8 cellular contexts compared by ENCODE assay signal in the genomic region with DNA sequence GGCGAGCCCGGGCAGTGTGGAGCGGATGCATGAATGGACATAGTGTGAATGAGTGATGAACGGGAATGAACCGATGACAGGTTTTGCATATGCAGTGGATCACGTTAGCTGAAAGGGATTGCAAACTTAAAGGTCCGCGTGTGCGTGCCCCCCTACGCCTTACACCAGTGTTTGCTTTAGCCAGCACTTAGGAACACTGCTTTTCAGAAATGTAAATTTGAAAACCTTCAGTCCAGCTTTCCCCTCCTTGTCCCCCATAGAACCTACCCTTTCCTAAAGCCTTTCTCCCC. TPM values are rescaled to one million over a fixed set of nuclear protein-coding genes. Genes with fewer than 3 reads are reported as not detected.
DNase-seq lines count a peak whose midpoint lies in the region; ATAC-seq and TF ChIP-seq lines count a peak whose summit lies in the region.

No MANE protein-coding gene starts in this region.

- WGBS in liver: 1% methylated on average over 10 of the region's 10 CpGs

- H3K79me2 ChIP-seq in DOHH2 (ENCODE audit: control insufficient read depth, low read length): peaks cover 38% of the 10 kb centered on the region

- H3K9ac ChIP-seq in adipocyte (ENCODE audit: low read length) (peak overlapping the region; percentile 86), liver (ENCODE audit: low read depth in 1 of 2, low read length in 2 of 2) (peak overlapping the region; percentile 10 to 55)

- H3K9me3 ChIP-seq in DOHH2 (ENCODE audit: control insufficient read depth, insufficient read depth, low read length) (no peaks in the 10 kb centered on the region), adipocyte (ENCODE audit: control insufficient read depth, low read length) (no peaks in the 10 kb centered on the region), liver (ENCODE audit: control insufficient read depth in 4 of 4, low read length in 3 of 4) (no peaks in the 10 kb centered on the region), upper lobe of right lung (no peaks in the 10 kb centered on the region)

- H3K4me1 ChIP-seq in DOHH2 (ENCODE audit: control insufficient read depth, low read length): peaks cover 20% of the 10 kb centered on the region
- H3K4me1 ChIP-seq in adipocyte (ENCODE audit: control insufficient read depth, insufficient read depth, low read length): peaks cover 18% of the 10 kb centered on the region
- H3K4me1 ChIP-seq in liver (ENCODE audit: control insufficient read depth in 4 of 4, insufficient read depth in 4 of 4, low read length in 3 of 4): peaks cover 8 to 70% (median 37%) of the 10 kb centered on the region in 4 donors
- peaks cover 24% of the 10 kb centered on the region for H3K4me1 ChIP-seq in upper lobe of right lung

- ATAC-seq in HG02938 (IDR thresholded peaks at IDR 0.05; ENCODE audit: unreplicated experiment) (peak; percentile 58), upper lobe of right lung (no peak), GM18909 (IDR thresholded peaks at IDR 0.05; ENCODE audit: poor library complexity, unreplicated experiment) (no peak)

- H3K36me3 ChIP-seq in DOHH2 (ENCODE audit: control insufficient read depth, low read length): peaks cover 46% of the 10 kb centered on the region
- peaks cover 29% of the 10 kb centered on the region for H3K36me3 ChIP-seq in adipocyte (ENCODE audit: control insufficient read depth, insufficient read depth, low read length, severe bottlenecking)
- peaks cover 0 to 1% (median 0%) of the 10 kb centered on the region in 4 donors for H3K36me3 ChIP-seq in liver (ENCODE audit: control insufficient read depth in 4 of 4, insufficient read depth in 3 of 4, low read depth in 1 of 4, low read length in 3 of 4)
- no peaks in the 10 kb centered on the region for H3K36me3 ChIP-seq in upper lobe of right lung

- H4K20me1 ChIP-seq in DOHH2 (ENCODE audit: control insufficient read depth, insufficient read depth, low read depth, low read length): 0 out of 2 replicates have a peak, but pooled peaks cover 4% of the 10 kb centered on the region

- no peaks in the 10 kb centered on the region for H3K9me2 ChIP-seq in DOHH2 (replicated peaks; ENCODE audit: control insufficient read depth, low read length)

- peak overlapping the region; percentile 95 for H3K27ac ChIP-seq in DOHH2 (ENCODE audit: low read depth, low read length)
- H3K27ac ChIP-seq in liver (ENCODE audit: low read depth in 1 of 2, low read length in 2 of 2): peak overlapping the region; percentile 69 to 79
- H3K27ac ChIP-seq in upper lobe of right lung: no peak overlapping the region

- TF ChIP-seq CTCF in DOHH2 (IDR thresholded peaks at IDR 0.05; ENCODE audit: low read depth, low read length, poor library complexity, severe bottlenecking) (no peak), liver (IDR thresholded peaks at IDR 0.05; ENCODE audit: low read depth, low read length, missing input control) (no peak), upper lobe of right lung (IDR thresholded peaks at IDR 0.05) (no peak), GM10266 (IDR thresholded peaks at IDR 0.05; ENCODE audit: control insufficient read depth, insufficient read depth, low read depth, missing control alignments) (no peak)

- no peak for TF ChIP-seq RAD21 in liver (IDR thresholded peaks at IDR 0.05)

- H3F3A ChIP-seq in DOHH2 (ENCODE audit: control insufficient read depth, insufficient read depth): peaks cover 3% of the 10 kb centered on the region; the same call in 1 of the 2 replicates

- H3K4me2 ChIP-seq in DOHH2 (ENCODE audit: low read length): peak overlapping the region; percentile 96

- intact Hi-C loops in upper lobe of right lung (cut with DNase I): no loop called here

- no peaks in the 10 kb centered on the region for H3K27me3 ChIP-seq in DOHH2 (ENCODE audit: control insufficient read depth, low read length)
- H3K27me3 ChIP-seq in adipocyte (replicated peaks; ENCODE audit: control insufficient read depth, insufficient read depth, low read length): peaks cover 5% of the 10 kb centered on the region
- H3K27me3 ChIP-seq in liver (ENCODE audit: control insufficient read depth in 4 of 4, insufficient read depth in 4 of 4, low read length in 3 of 4): no peaks in the 10 kb centered on the region
- H3K27me3 ChIP-seq in upper lobe of right lung: peaks cover 27% of the 10 kb centered on the region

- no peak for DNase-seq in adipocyte (ENCODE audit: low read depth)
- no peak for DNase-seq in upper lobe of right lung
- no peak for DNase-seq in GM10266 (ENCODE audit: extremely low spot score)
- DNase-seq in SHP77 (lab: John Stamatoyannopoulos, UW): no peak

- peak overlapping the region; percentile 99 for H3K4me3 ChIP-seq in DOHH2 (ENCODE audit: low read length)
- H3K4me3 ChIP-seq in adipocyte (ENCODE audit: low read length): peak overlapping the region; percentile 90
- H3K4me3 ChIP-seq in liver (ENCODE audit: low read depth in 1 of 3, low read length in 3 of 3): peak overlapping the region; percentile 70 to 83 (median 80)
- H3K4me3 ChIP-seq in upper lobe of right lung: peak overlapping the region; percentile 66

TF ChIP-seq in liver, 16 proteins besides CTCF, POLR2A, EP300 and RAD21:
- TF ChIP-seq EGR1 (IDR thresholded peaks at IDR 0.05; ENCODE audit: low read depth in 2 of 2): no peak
- no peak for TF ChIP-seq HNF4A (conservative IDR thresholded peaks at IDR 0.05)
- no peak for TF ChIP-seq TAF1 (conservative IDR thresholded peaks at IDR 0.05)
- TF ChIP-seq NR2F2 (IDR thresholded peaks at IDR 0.05): no peak
- no peak for TF ChIP-seq JUND (IDR thresholded peaks at IDR 0.05)
- no peak for TF ChIP-seq RXRA (IDR thresholded peaks at IDR 0.05)
- no peak for TF ChIP-seq YY1 (IDR thresholded peaks at IDR 0.05)
- no peak for TF ChIP-seq FOXA2 (IDR thresholded peaks at IDR 0.05)

RNA-seq across cellular contexts. Expression of gene PSAT1, which starts 0.7 kb away (rescaled TPM):
- total RNA-seq in liver (10 to 100 TPM; 28.0 to 57.1 TPM), upper lobe of right lung (8.2 TPM)
- 100 to 1,000 TPM in 1 of 2 donors, 10 to 100 TPM in 1; 76.5 to 156 TPM for polyA plus RNA-seq in liver
